Comparison of ENCODE assay signal across 20 cellular contexts in the genomic region with DNA sequence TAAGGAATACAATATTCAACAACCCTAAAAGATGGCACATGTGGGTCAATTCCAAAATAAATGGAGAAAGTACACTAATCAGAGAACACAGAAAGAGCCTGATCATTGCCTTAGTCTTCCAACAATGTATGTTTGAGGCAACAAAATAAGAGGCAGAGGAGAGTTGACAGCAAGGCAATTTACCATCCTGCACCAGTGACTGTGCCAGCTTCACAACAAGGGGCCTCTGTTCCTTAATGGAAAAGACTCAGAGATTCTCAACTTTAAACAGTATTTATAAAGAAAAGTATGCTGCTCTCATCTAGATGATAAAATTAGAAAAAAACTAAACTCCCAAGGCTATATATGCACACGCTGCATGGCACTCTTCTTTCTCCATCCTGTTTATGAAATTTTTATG.
"Had no signal": no experiment of that assay in that cellular context is flagged by ENCODE, and none has a peak within 500 bp of the region (broad histone marks: within the 10 kb centered on the region; RNA-seq: fewer than 3 reads in every experiment).

No MANE protein-coding gene starts in this region.

- H3K36me3 ChIP-seq: esophagus squamous epithelium, lower lobe of right lung, pancreas, right lobe of liver, thyroid gland, vagina had no signal

- H3K4me3 ChIP-seq: coronary artery, esophagus squamous epithelium, lower lobe of right lung, pancreas, right lobe of liver, smooth muscle cell, thyroid gland, vagina had no signal

- ATAC-seq: left ventricle myocardium superior; lower lobe of right lung; natural killer cell; pancreas; right lobe of liver; stimulated activated naive CD8-positive, alpha-beta T cell treated with anti-CD3 and anti-CD28 coated beads, Interleukin-15, amount 100 ng/mL, for 72 hours had no signal

- H3K27ac ChIP-seq: esophagus squamous epithelium, lower lobe of right lung, pancreas, right lobe of liver, thyroid gland, vagina had no signal

- H3K9me3 ChIP-seq: esophagus squamous epithelium, lower lobe of right lung, pancreas, right lobe of liver, thyroid gland, vagina had no signal

- H3K4me1 ChIP-seq: lower lobe of right lung, right lobe of liver had no signal

- DNase-seq: dermis blood vessel endothelial cell; effector memory CD4-positive, alpha-beta T cell; esophagus squamous epithelium; left ventricle myocardium superior; lower lobe of right lung; natural killer cell; occipital lobe; pancreas; right lobe of liver; stimulated activated CD4-positive, alpha-beta T cell treated with anti-CD3 and anti-CD28 coated beads, Interleukin-12 subunit alpha, Interleukin-12 subunit beta, amount 100 ng/mL, for 4 hours; stimulated activated CD4-positive, alpha-beta T cell treated with anti-CD3 and anti-CD28 coated beads, Interleukin-1b, Interleukin-23, amount 100 ng/mL, for 48 hours; stimulated activated CD4-positive, alpha-beta T cell treated with anti-CD3 and anti-CD28 coated beads, Interleukin-4, amount 100 ng/mL, for 1 hour; stimulated activated CD8-positive, alpha-beta memory T cell treated with anti-CD3 and anti-CD28 coated beads, Interleukin-4, amount 100 ng/mL, for 48 hours; stimulated activated naive CD4-positive, alpha-beta T cell; stimulated activated naive CD8-positive, alpha-beta T cell treated with anti-CD3 and anti-CD28 coated beads, Interleukin-15, amount 100 ng/mL, for 72 hours; thyroid gland; trophoblast cell had no signal

- H3K27me3 ChIP-seq: esophagus squamous epithelium, pancreas, right lobe of liver, thyroid gland, vagina had no signal
